Comparison of ENCODE assay signal across 8 cellular contexts in genomic region chr17:42287305-42288077, GRCh38. TPM values are rescaled to one million over a fixed set of nuclear protein-coding genes. Genes with fewer than 3 reads are reported as not detected.
DNase-seq lines count a peak whose midpoint lies in the region; ATAC-seq and TF ChIP-seq lines count a peak whose summit lies in the region.

No MANE protein-coding gene starts in this region.

- H3K9ac ChIP-seq in mammary epithelial cell (ENCODE audit: insufficient read depth, low read length) = no peak overlapping the region

- intact Hi-C loops in mammary epithelial cell (cut with micrococcal nuclease) = no loop called here

- H3K27me3 ChIP-seq in mammary epithelial cell (ENCODE audit: insufficient read depth, low read length) = peaks cover 3% of the 10 kb centered on the region

- CTCF ChIA-PET in AG04449 (lab: Yijun Ruan, JAX) = interaction anchor here (1.2 to 2.3 kb wide), 2 partner anchors 10 to 240 kb away, joined by 4 to 5 read pairs; no protein-coding TSS in a partner anchor
- CTCF ChIA-PET in mammary epithelial cell (lab: Charles Lee; ENCODE audit: low non-redundant PET) = no interaction called here

- BruUV-seq in mammary epithelial cell (replicated peaks; lab: Mats Ljungman, UMichigan) = no TSS peak

- peaks cover 39% of the 10 kb centered on the region for H3K4me1 Mint-ChIP-seq in T-helper 17 cell

- peak overlapping the region; percentile 78 for H3K4me2 ChIP-seq in mammary epithelial cell (ENCODE audit: insufficient read depth, low read depth, low read length)

- 32% methylated on average over 17 of the region's 20 CpGs for WGBS in mammary epithelial cell (ENCODE audit: low coverage, missing lambda C conversion rate)

- H4K20me1 ChIP-seq in mammary epithelial cell (ENCODE audit: insufficient read depth, low read length) = no peaks in the 10 kb centered on the region

- DNase-seq in AG04449 (ENCODE audit: low read depth, low spot score) = no peak
- peak in 1 of 3 donors; percentile 28 for DNase-seq in T-helper 17 cell
- no peak for DNase-seq in mammary epithelial cell
- DNase-seq in left lobe of liver (ENCODE audit: low spot score) = peak; percentile 46
- DNase-seq in stimulated activated CD4-positive, alpha-beta T cell treated with anti-CD3 and anti-CD28 coated beads, Interleukin-4, amount 100 ng/mL, for 24 hours = peak; percentile 59
- DNase-seq in HCEC 1CT = no peak
- no peak for DNase-seq in DMS53 (lab: John Stamatoyannopoulos, UW)

- peak overlapping the region; percentile 96 for H3K4me3 Mint-ChIP-seq in T-helper 17 cell

- H3K4me3 ChIP-seq in AG04449 (ENCODE audit: low read depth, low read length) (peak overlapping the region; percentile 49), mammary epithelial cell (replicated peaks in 1 of 3; ENCODE audit: insufficient read depth in 1 of 3, low read depth in 2 of 3, low read length in 3 of 3) (peak overlapping the region; percentile 8 to 42 (median 31))

- in situ Hi-C loops in mammary epithelial cell (cut with MboI; ENCODE audit: low sequenced_read_pairs in 2 of 2) = no loop called here

- no peaks in the 10 kb centered on the region for H3K4me1 ChIP-seq in mammary epithelial cell (ENCODE audit: insufficient read depth, low read length)

- peak overlapping the region; percentile 84 for H2AFZ ChIP-seq in mammary epithelial cell (ENCODE audit: low read depth, low read length)

- TF ChIP-seq CTCF in AG04449 (IDR thresholded peaks at IDR 0.05; ENCODE audit: insufficient read depth, low read length, missing control alignments) = no peak
- TF ChIP-seq CTCF in mammary epithelial cell (conservative IDR thresholded peaks at IDR 0.05 in 1 of 2, IDR thresholded peaks at IDR 0.05 in 1 of 2; ENCODE audit: extremely low read depth in 1 of 2, insufficient read depth in 1 of 2, low read depth in 1 of 2, low read length in 2 of 2) = no peak

- peak; percentile 19 for ATAC-seq in GM21423 (IDR thresholded peaks at IDR 0.05; ENCODE audit: unreplicated experiment)
- peak; percentile 29 for ATAC-seq in T-helper 17 cell
- ATAC-seq in left lobe of liver = no peak

- no peak overlapping the region for H3K27ac ChIP-seq in mammary epithelial cell (ENCODE audit: insufficient read depth, low read depth, low read length)

- H3K27ac Mint-ChIP-seq in T-helper 17 cell = peak overlapping the region; percentile 97

- no peaks in the 10 kb centered on the region for H3K79me2 ChIP-seq in mammary epithelial cell (ENCODE audit: insufficient read depth, low read length)

- H3K36me3 Mint-ChIP-seq in T-helper 17 cell (ENCODE audit: low read depth) = peaks cover 7% of the 10 kb centered on the region

- H3K9me3 ChIP-seq in T-helper 17 cell (ENCODE audit: control insufficient read depth, low read length, poor library complexity, severe bottlenecking) (no peaks in the 10 kb centered on the region), mammary epithelial cell (replicated peaks; ENCODE audit: insufficient read depth, low read length) (no peaks in the 10 kb centered on the region)

- no peaks in the 10 kb centered on the region for H3K27me3 Mint-ChIP-seq in T-helper 17 cell

- H3K36me3 ChIP-seq in mammary epithelial cell (ENCODE audit: insufficient read depth, low read length) = no peaks in the 10 kb centered on the region

- POLR2A ChIA-PET in AG04449 (lab: Yijun Ruan, JAX) = interaction anchor here (0.9 to 1.2 kb wide), 3 partner anchors 8 to 12 kb away, joined by 3 to 7 read pairs (median 6); no protein-coding TSS in a partner anchor

- dilution Hi-C loops in mammary epithelial cell (cut with HindIII; ENCODE audit: low sequenced_read_pairs) = no loop called here

RNA-seq across cellular contexts. Expression of gene STAT5A, which starts 0.8 kb away (rescaled TPM):
- 100 to 1,000 TPM; 153 to 177 TPM for total RNA-seq in T-helper 17 cell
- 10 to 100 TPM in 1 of 2 donors, 1 to 10 TPM in 1; 1.7 to 10.5 TPM for total RNA-seq in mammary epithelial cell
- 1.2 TPM for polyA plus RNA-seq in mammary epithelial cell
- polyA minus RNA-seq in mammary epithelial cell = 5.2 TPM
- total RNA-seq in left lobe of liver = 10.2 TPM

RNA-seq across cellular contexts. Expression of gene STAT5B, which starts 11.3 kb away (rescaled TPM):
- total RNA-seq in T-helper 17 cell = 100 to 1,000 TPM; 202 to 225 TPM
- 10 to 100 TPM; 20.0 to 20.5 TPM for total RNA-seq in mammary epithelial cell
- 13.3 TPM for polyA plus RNA-seq in mammary epithelial cell
- 82.6 TPM for polyA minus RNA-seq in mammary epithelial cell
- 26.3 TPM for total RNA-seq in left lobe of liver

Comparison
In these comparisons a context has a peak if more than half of its experiments do, and no peak if none do; other contexts are left out.
1. DNase-seq: peak in left lobe of liver (single experiment) and stimulated activated CD4-positive, alpha-beta T cell treated with anti-CD3 and anti-CD28 coated beads, Interleukin-4, amount 100 ng/mL, for 24 hours (single experiment); none in AG04449 (single experiment), mammary epithelial cell (single experiment), HCEC 1CT (single experiment) and DMS53 (single experiment).
2. RNA of gene STAT5A, which starts 0.8 kb away (total RNA-seq): 153 to 177 TPM in T-helper 17 cell; 1.7 to 10.5 TPM in mammary epithelial cell and 10.2 TPM in left lobe of liver (single experiment); every median in the first group is over 10 times any median in the second.